In genomic region chr4:5785806-5786680, GRCh38 we compare ENCODE assay signal across 12 cellular contexts.
DNase-seq lines count a peak whose midpoint lies in the region; ATAC-seq and TF ChIP-seq lines count a peak whose summit lies in the region.
"Had no signal": no experiment of that assay in that cellular context is flagged by ENCODE, and none has a peak within 500 bp of the region (broad histone marks: within the 10 kb centered on the region; RNA-seq: fewer than 3 reads in every experiment).

No MANE protein-coding gene starts in this region.

- peaks cover 14% of the 10 kb centered on the region for H3K36me3 ChIP-seq in PC-3 (ENCODE audit: low read depth, low read length)
- peaks cover 47 to 87% of the 10 kb centered on the region in 2 experiments for H3K36me3 ChIP-seq in mesenchymal stem cell (ENCODE audit: control insufficient read depth in 1 of 2, insufficient read depth in 2 of 2, low read depth in 1 of 2, low read length in 2 of 2)
- no peaks in the 10 kb centered on the region for H3K36me3 ChIP-seq in Karpas-422 (ENCODE audit: insufficient read depth, low read length)
- H3K36me3 ChIP-seq: ovary had no signal

- peaks cover 5% of the 10 kb centered on the region for H3F3A ChIP-seq in PC-3 (ENCODE audit: low read length, unreplicated experiment)

- CTCF ChIA-PET in PC-3 (lab: Charles Lee): no interaction called here

- no peak overlapping the region for H2BK15ac ChIP-seq in mesenchymal stem cell (ENCODE audit: low read depth, poor library complexity, severe bottlenecking)

- peaks cover 15% of the 10 kb centered on the region for H3K79me1 ChIP-seq in mesenchymal stem cell (replicated peaks; ENCODE audit: low read length, poor library complexity, severe bottlenecking)

- no TSS peak for BruUV-seq in PC-3 (replicated peaks; lab: Mats Ljungman, UMichigan)

- no peaks in the 10 kb centered on the region for H3K9me3 ChIP-seq in PC-3 (ENCODE audit: low read length)
- H3K9me3 ChIP-seq in mesenchymal stem cell (ENCODE audit: control insufficient read depth, low read length): no peaks in the 10 kb centered on the region
- H3K9me3 ChIP-seq in Karpas-422 (ENCODE audit: low read length): no peaks in the 10 kb centered on the region
- H3K9me3 ChIP-seq: ovary had no signal

- H3K27me3 ChIP-seq in PC-3 (ENCODE audit: low read length) (no peaks in the 10 kb centered on the region), mesenchymal stem cell (ENCODE audit: control insufficient read depth in 1 of 2, insufficient read depth in 1 of 2, low read length in 2 of 2) (no peaks in the 10 kb centered on the region), Karpas-422 (ENCODE audit: low read length) (no peaks in the 10 kb centered on the region)
- H3K27me3 ChIP-seq: ovary had no signal

- no peak overlapping the region for H3K4me3 ChIP-seq in PC-3 (ENCODE audit: low read length)
- H3K4me3 ChIP-seq in mesenchymal stem cell (ENCODE audit: insufficient read depth in 1 of 2, low read depth in 1 of 2, low read length in 2 of 2): no peak overlapping the region
- no peak overlapping the region for H3K4me3 ChIP-seq in Karpas-422 (ENCODE audit: low read length)
- H3K4me3 ChIP-seq: ovary had no signal

- H2BK12ac ChIP-seq in mesenchymal stem cell (ENCODE audit: low read length in 2 of 2): no peak overlapping the region

- POLR2A ChIA-PET in PC-3 (lab: Charles Lee; ENCODE audit: unreplicated experiment): no interaction called here

- no peak overlapping the region for H3K4ac ChIP-seq in mesenchymal stem cell (ENCODE audit: low read depth in 1 of 2, low read length in 2 of 2)

- H3K23ac ChIP-seq in mesenchymal stem cell (ENCODE audit: low read length in 2 of 2): no peak overlapping the region

- no peak overlapping the region for H4K8ac ChIP-seq in mesenchymal stem cell (ENCODE audit: low read length)

- H4K91ac ChIP-seq in mesenchymal stem cell (ENCODE audit: low read length): no peak overlapping the region

- H3K27ac ChIP-seq in PC-3 (ENCODE audit: low read length): peak overlapping the region; percentile 89
- H3K27ac ChIP-seq in mesenchymal stem cell (ENCODE audit: low read length, poor library complexity, severe bottlenecking): no peak overlapping the region
- H3K27ac ChIP-seq in Karpas-422 (ENCODE audit: low read length): no peak overlapping the region
- H3K27ac ChIP-seq: ovary had no signal

- no peaks in the 10 kb centered on the region for H3K9me2 ChIP-seq in PC-3 (replicated peaks; ENCODE audit: low read length)
- no peaks in the 10 kb centered on the region for H3K9me2 ChIP-seq in Karpas-422 (replicated peaks; ENCODE audit: insufficient read depth, low read length)

- no peak overlapping the region for H3K14ac ChIP-seq in mesenchymal stem cell (ENCODE audit: low read length in 2 of 2)

- H2BK5ac ChIP-seq in mesenchymal stem cell (ENCODE audit: low read depth, low read length, poor library complexity, severe bottlenecking): no peak overlapping the region

- 85% methylated on average over 9 of the region's 9 CpGs for WGBS in mesenchymal stem cell

- H3K4me2 ChIP-seq in PC-3 (ENCODE audit: low read length) (peak overlapping the region; percentile 60), mesenchymal stem cell (ENCODE audit: low read length, poor library complexity, severe bottlenecking) (no peak overlapping the region), Karpas-422 (ENCODE audit: low read depth, low read length, poor library complexity, severe bottlenecking) (no peak overlapping the region)

- H4K20me1 ChIP-seq in PC-3 (ENCODE audit: low read length) (no peaks in the 10 kb centered on the region), Karpas-422 (ENCODE audit: insufficient read depth, low read depth, low read length) (no peaks in the 10 kb centered on the region)

- H3K4me1 ChIP-seq in PC-3 (ENCODE audit: insufficient read depth, low read length) (peaks cover 13% of the 10 kb centered on the region), mesenchymal stem cell (ENCODE audit: control insufficient read depth, insufficient read depth, low read depth, low read length) (peaks cover 2% of the 10 kb centered on the region), Karpas-422 (ENCODE audit: low read length) (peaks cover 5% of the 10 kb centered on the region)

- TF ChIP-seq CTCF in PC-3 (conservative IDR thresholded peaks at IDR 0.05; ENCODE audit: low read depth, low read length): no peak

- H2BK120ac ChIP-seq in mesenchymal stem cell (ENCODE audit: low read depth, low read length): no peak overlapping the region

- H2AK5ac ChIP-seq in mesenchymal stem cell (ENCODE audit: low read length, severe bottlenecking): no peak overlapping the region

- DNase-seq in AG08395 (ENCODE audit: low spot score): peak; percentile 38
- DNase-seq in PC-3: peak; percentile 86
- peak; percentile 32 for DNase-seq in mesenchymal stem cell
- DNase-seq in NCI-H2171 (lab: John Stamatoyannopoulos, UW): no peak
- no peak for DNase-seq in Karpas-422
- no peak for DNase-seq in activated naive CD4-positive, alpha-beta T cell treated with anti-CD3 and anti-CD28 coated beads, Interleukin-2, amount 50 U/mL, for 16 hours
- DNase-seq: NCI-H1930; stimulated activated CD4-positive, alpha-beta T cell treated with anti-CD3 and anti-CD28 coated beads, Interleukin-4, amount 100 ng/mL, for 4 hours; stimulated activated naive CD8-positive, alpha-beta T cell treated with anti-CD3 and anti-CD28 coated beads, Interleukin-15, amount 100 ng/mL, for 72 hours had no signal

- H3K9ac ChIP-seq in PC-3 (ENCODE audit: low read length): peak overlapping the region; percentile 31; the same call in 1 of the 2 replicates
- H3K9ac ChIP-seq in mesenchymal stem cell (ENCODE audit: low read length): peak overlapping the region; percentile 53
- H3K9ac ChIP-seq in Karpas-422 (ENCODE audit: low read length): no peak overlapping the region

- intact Hi-C loops in PC-3 (cut with micrococcal nuclease): loop anchor here (2.0 kb wide), 2 partner anchors 27 to 75 kb away; partner anchors contain the start of gene EVC

- no peak overlapping the region for H2AFZ ChIP-seq in PC-3 (ENCODE audit: low read length)
- H2AFZ ChIP-seq in mesenchymal stem cell (ENCODE audit: low read depth, low read length): no peak overlapping the region
- H2AFZ ChIP-seq in Karpas-422 (ENCODE audit: low read length): no peak overlapping the region

- H3K79me2 ChIP-seq in PC-3 (ENCODE audit: low read length) (no peaks in the 10 kb centered on the region), Karpas-422 (ENCODE audit: low read length) (no peaks in the 10 kb centered on the region)

- ATAC-seq in PC-3 (peak; percentile 84), esophagus mucosa (peak; percentile 73), GM18517 (IDR thresholded peaks at IDR 0.05; ENCODE audit: unreplicated experiment) (no peak)
- ATAC-seq: stimulated activated naive CD8-positive, alpha-beta T cell treated with anti-CD3 and anti-CD28 coated beads, Interleukin-15, amount 100 ng/mL, for 72 hours had no signal

- no peak overlapping the region for H3K18ac ChIP-seq in mesenchymal stem cell (ENCODE audit: low read depth in 1 of 2, low read length in 2 of 2)

Comparison
In these comparisons a context has a peak if more than half of its experiments do, and no peak if none do; other contexts are left out.
1. DNase-seq: peak in AG08395 (single experiment), PC-3 (single experiment) and mesenchymal stem cell (single experiment); none in NCI-H2171 (single experiment), Karpas-422 (single experiment) and activated naive CD4-positive, alpha-beta T cell treated with anti-CD3 and anti-CD28 coated beads, Interleukin-2, amount 50 U/mL, for 16 hours (single experiment).